In the genomic region with DNA sequence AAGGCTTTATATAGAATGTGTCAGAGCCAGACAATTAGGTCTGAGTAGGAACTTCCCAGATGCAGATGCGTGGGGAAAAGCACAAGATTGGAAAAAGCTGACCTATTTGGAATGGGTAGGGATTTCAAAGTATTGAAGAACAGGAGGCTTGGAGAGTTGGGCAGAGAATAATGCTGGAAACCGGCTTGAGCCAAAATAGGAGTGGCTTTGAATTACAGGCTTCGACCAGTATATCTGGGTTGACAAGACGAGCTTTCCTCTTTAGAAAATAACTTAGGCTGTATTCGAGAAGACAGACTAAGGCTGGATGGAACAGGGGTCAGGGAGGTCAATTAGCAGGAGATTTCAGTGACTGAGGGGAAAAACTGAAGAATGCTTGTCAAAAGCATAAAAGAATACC, we compare ENCODE assay signal across 15 cellular contexts.
DNase-seq lines count a peak whose midpoint lies in the region; ATAC-seq and TF ChIP-seq lines count a peak whose summit lies in the region.
"Had no signal": no experiment of that assay in that cellular context is flagged by ENCODE, and none has a peak within 500 bp of the region (broad histone marks: within the 10 kb centered on the region; RNA-seq: fewer than 3 reads in every experiment).

No MANE protein-coding gene starts in this region.

- H3K27me3 Mint-ChIP-seq in naive thymus-derived CD8-positive, alpha-beta T cell, result no peaks in the 10 kb centered on the region

- no peak overlapping the region for H2AFZ ChIP-seq in mesenchymal stem cell (ENCODE audit: low read depth, low read length)

- TF ChIP-seq POLR2A in gastrocnemius medialis (IDR thresholded peaks at IDR 0.05), result no peak

- H3K9me3 ChIP-seq in cardiac muscle cell (ENCODE audit: low read depth) (no peaks in the 10 kb centered on the region), ectodermal cell (ENCODE audit: control insufficient read depth, low read length) (no peaks in the 10 kb centered on the region), mesenchymal stem cell (ENCODE audit: control insufficient read depth, low read length) (no peaks in the 10 kb centered on the region), gastrocnemius medialis (no peaks in the 10 kb centered on the region)
- H3K9me3 ChIP-seq: A549 had no signal

- DNase-seq in cardiac muscle cell (ENCODE audit: low read depth in 1 of 2, low spot score in 1 of 2) (peak in 1 of 2 donors; percentile 29), cardiac septum (ENCODE audit: low spot score) (no peak), mesenchymal stem cell (no peak), gastrocnemius medialis (no peak), KG1 (lab: John Stamatoyannopoulos, UW) (no peak)
- DNase-seq in naive thymus-derived CD8-positive, alpha-beta T cell, result no peak
- DNase-seq: NCI-H1436, NCI-H2029 treated with DMSO at 0.1 percent for 48 hours, NCI-H226, NCI-H526 had no signal

- H3K4me3 Mint-ChIP-seq in naive thymus-derived CD8-positive, alpha-beta T cell, result no peak overlapping the region

- no peaks in the 10 kb centered on the region for H3K4me1 Mint-ChIP-seq in naive thymus-derived CD8-positive, alpha-beta T cell

- H2BK5ac ChIP-seq in mesenchymal stem cell (ENCODE audit: low read depth, low read length, poor library complexity, severe bottlenecking), result no peak overlapping the region

- no peak overlapping the region for H2BK15ac ChIP-seq in mesenchymal stem cell (ENCODE audit: low read depth, poor library complexity, severe bottlenecking)

- H2AK5ac ChIP-seq in mesenchymal stem cell (ENCODE audit: low read length, severe bottlenecking), result no peak overlapping the region

- H3K9me3 Mint-ChIP-seq in naive thymus-derived CD8-positive, alpha-beta T cell, result no peaks in the 10 kb centered on the region

- H3K27ac Mint-ChIP-seq in naive thymus-derived CD8-positive, alpha-beta T cell, result no peak overlapping the region

- H3K4ac ChIP-seq in mesenchymal stem cell (ENCODE audit: low read depth in 1 of 2, low read length in 2 of 2), result no peak overlapping the region

- peaks cover 6% of the 10 kb centered on the region for H3K36me3 ChIP-seq in cardiac muscle cell
- H3K36me3 ChIP-seq in ectodermal cell (ENCODE audit: control insufficient read depth, insufficient read depth, low read length), result no peaks in the 10 kb centered on the region
- peaks cover 0 to 72% of the 10 kb centered on the region in 2 experiments for H3K36me3 ChIP-seq in mesenchymal stem cell (ENCODE audit: control insufficient read depth in 1 of 2, insufficient read depth in 2 of 2, low read depth in 1 of 2, low read length in 2 of 2)
- peaks cover 0 to 88% of the 10 kb centered on the region in 2 donors for H3K36me3 ChIP-seq in gastrocnemius medialis

- ATAC-seq in gastrocnemius medialis (peak; percentile 16 to 23), GM21528 (IDR thresholded peaks at IDR 0.05; ENCODE audit: low FRiP score, unreplicated experiment) (no peak)
- no peak for ATAC-seq in naive thymus-derived CD8-positive, alpha-beta T cell
- ATAC-seq: A549 had no signal

- H3K18ac ChIP-seq in mesenchymal stem cell (ENCODE audit: low read depth in 1 of 2, low read length in 2 of 2), result no peak overlapping the region

- POLR2A ChIA-PET in naive thymus-derived CD8-positive, alpha-beta T cell (lab: Charles Lee), result no interaction called here

- intact Hi-C loops in cardiac septum (cut with DNase I) (no loop called here), gastrocnemius medialis (cut with DNase I; ENCODE audit: low total_unique reads) (loop anchor here (10.0 kb wide), 1 partner anchor 554 kb away; no protein-coding TSS in a partner anchor)

- peaks cover 38% of the 10 kb centered on the region for H3K4me1 ChIP-seq in cardiac muscle cell (ENCODE audit: low read depth)
- peaks cover 7% of the 10 kb centered on the region for H3K4me1 ChIP-seq in ectodermal cell (ENCODE audit: control insufficient read depth, insufficient read depth, low read length)
- H3K4me1 ChIP-seq in mesenchymal stem cell (ENCODE audit: control insufficient read depth, insufficient read depth, low read depth, low read length), result no peaks in the 10 kb centered on the region
- H3K4me1 ChIP-seq in gastrocnemius medialis, result no peaks in the 10 kb centered on the region
- H3K4me1 ChIP-seq: A549 had no signal

- H3K4me3 ChIP-seq in cardiac muscle cell, result no peak overlapping the region
- H3K4me3 ChIP-seq in ectodermal cell (ENCODE audit: insufficient read depth, low read depth, low read length), result no peak overlapping the region
- no peak overlapping the region for H3K4me3 ChIP-seq in mesenchymal stem cell (ENCODE audit: insufficient read depth in 1 of 2, low read depth in 1 of 2, low read length in 2 of 2)
- H3K4me3 ChIP-seq in gastrocnemius medialis, result no peak overlapping the region
- H3K4me3 ChIP-seq: A549 had no signal

- peaks cover 0 to 22% (median 13%) of the 10 kb centered on the region in 3 donors for H3K36me3 Mint-ChIP-seq in naive thymus-derived CD8-positive, alpha-beta T cell

- in situ Hi-C loops in gastrocnemius medialis (cut with MboI; ENCODE audit: low sequenced_read_pairs in 4 of 4), result no loop called here

- TF ChIP-seq CTCF in cardiac muscle cell (IDR thresholded peaks at IDR 0.05; ENCODE audit: low read depth, low read length) (no peak), gastrocnemius medialis (IDR thresholded peaks at IDR 0.05 in 4 of 5, conservative IDR thresholded peaks at IDR 0.05 in 1 of 5) (no peak)

- peak overlapping the region; percentile 54 for H3K9ac ChIP-seq in mesenchymal stem cell (ENCODE audit: low read length)

- H4K91ac ChIP-seq in mesenchymal stem cell (ENCODE audit: low read length), result no peak overlapping the region

- H2BK12ac ChIP-seq in mesenchymal stem cell (ENCODE audit: low read length in 2 of 2), result no peak overlapping the region

- H4K8ac ChIP-seq in mesenchymal stem cell (ENCODE audit: low read length), result no peak overlapping the region

- no peak overlapping the region for H3K14ac ChIP-seq in mesenchymal stem cell (ENCODE audit: low read length in 2 of 2)

- H2BK120ac ChIP-seq in mesenchymal stem cell (ENCODE audit: low read depth, low read length), result no peak overlapping the region

- WGBS in ectodermal cell, 2 experiments, result 32 to 45% methylated on average over 5 of the region's 5 CpGs
- WGBS in mesenchymal stem cell, result 44% methylated on average over 5 of the region's 5 CpGs

- no peaks in the 10 kb centered on the region for H3K79me1 ChIP-seq in mesenchymal stem cell (replicated peaks; ENCODE audit: low read length, poor library complexity, severe bottlenecking)

- no peak overlapping the region for H3K4me2 ChIP-seq in mesenchymal stem cell (ENCODE audit: low read length, poor library complexity, severe bottlenecking)
- H3K4me2 ChIP-seq: A549 had no signal

- no peak overlapping the region for H3K23ac ChIP-seq in mesenchymal stem cell (ENCODE audit: low read length in 2 of 2)

- no peaks in the 10 kb centered on the region for H3K27me3 ChIP-seq in cardiac muscle cell
- H3K27me3 ChIP-seq in ectodermal cell (ENCODE audit: control insufficient read depth, insufficient read depth, low read length, poor library complexity, severe bottlenecking), result no peaks in the 10 kb centered on the region
- H3K27me3 ChIP-seq in mesenchymal stem cell (ENCODE audit: control insufficient read depth in 1 of 2, insufficient read depth in 1 of 2, low read length in 2 of 2), result no peaks in the 10 kb centered on the region
- H3K27me3 ChIP-seq in gastrocnemius medialis, result no peaks in the 10 kb centered on the region

- H3K27ac ChIP-seq in cardiac muscle cell (peak overlapping the region; percentile 78), ectodermal cell (ENCODE audit: insufficient read depth, low read depth, low read length, poor library complexity, severe bottlenecking) (peak overlapping the region; percentile 66), mesenchymal stem cell (ENCODE audit: low read length, poor library complexity, severe bottlenecking) (no peak overlapping the region), gastrocnemius medialis (peak overlapping the region in 1 of 4 donors; percentile 10)
- H3K27ac ChIP-seq: A549, C4-2B, RWPE1 had no signal

Comparison
In these comparisons a context has a peak if more than half of its experiments do, and no peak if none do; other contexts are left out.
1. ATAC-seq: peak in gastrocnemius medialis (2 of 2); none in GM21528 (single experiment) and naive thymus-derived CD8-positive, alpha-beta T cell (0 of 2).